Comparison of ENCODE assay signal across 9 cellular contexts in genomic region chr11:134276396-134277175, GRCh38. TPM values are rescaled to one million over a fixed set of nuclear protein-coding genes. Genes with fewer than 3 reads are reported as not detected.
DNase-seq lines count a peak whose midpoint lies in the region; ATAC-seq and TF ChIP-seq lines count a peak whose summit lies in the region.
"Had no signal": no experiment of that assay in that cellular context is flagged by ENCODE, and none has a peak within 500 bp of the region (broad histone marks: within the 10 kb centered on the region; RNA-seq: fewer than 3 reads in every experiment).

No MANE protein-coding gene starts in this region.

- H3K4me3 Mint-ChIP-seq in Caco-2 (ENCODE audit: unreplicated experiment), result peak overlapping the region; percentile 57
- peak overlapping the region; percentile 95 to 98 for H3K4me3 Mint-ChIP-seq in activated T-cell treated with anti-CD3 and anti-CD28 coated beads, Interleukin-2, amount 50 U/mL, for 72 hours
- peak overlapping the region; percentile 93 to 95 for H3K4me3 Mint-ChIP-seq in stimulated activated naive CD8-positive, alpha-beta T cell treated with anti-CD3 and anti-CD28 coated beads, Interleukin-15, amount 100 ng/mL, for 72 hours

- DNase-seq in Caco-2, result no peak
- no peak for DNase-seq in HEK293T (ENCODE audit: extremely low spot score)
- DNase-seq in activated T-cell treated with anti-CD3 and anti-CD28 coated beads, Interleukin-2, amount 50 U/mL, for 72 hours, result peak in 1 of 2 donors; percentile 36
- peak; percentile 29 to 30 for DNase-seq in stimulated activated naive CD8-positive, alpha-beta T cell treated with anti-CD3 and anti-CD28 coated beads, Interleukin-15, amount 100 ng/mL, for 72 hours
- DNase-seq in DMS114 treated with DMSO at 0.1 percent for 48 hours (lab: John Stamatoyannopoulos, UW; ENCODE audit: unreplicated experiment), result no peak
- DNase-seq in MV-4-11 (lab: John Stamatoyannopoulos, UW), result no peak

- no peak overlapping the region for H3K27ac Mint-ChIP-seq in Caco-2 (ENCODE audit: unreplicated experiment)
- no peak overlapping the region for H3K27ac Mint-ChIP-seq in activated T-cell treated with anti-CD3 and anti-CD28 coated beads, Interleukin-2, amount 50 U/mL, for 72 hours
- H3K27ac Mint-ChIP-seq in stimulated activated naive CD8-positive, alpha-beta T cell treated with anti-CD3 and anti-CD28 coated beads, Interleukin-15, amount 100 ng/mL, for 72 hours, result peak overlapping the region; percentile 97 to 98

- H3K36me3 Mint-ChIP-seq in Caco-2 (ENCODE audit: insufficient read depth, unreplicated experiment), result peaks cover 4% of the 10 kb centered on the region
- peaks cover 5 to 8% of the 10 kb centered on the region in 2 donors for H3K36me3 Mint-ChIP-seq in activated T-cell treated with anti-CD3 and anti-CD28 coated beads, Interleukin-2, amount 50 U/mL, for 72 hours (ENCODE audit: insufficient read depth in 2 of 2)

- CTCF ChIA-PET in Caco-2 (lab: Charles Lee), result interaction anchor here (0.7 to 1.2 kb wide), 7 partner anchors 15 to 587 kb away, joined by 3 to 4 read pairs (median 3); partner anchors contain the start of gene VPS26B
- CTCF ChIA-PET in HEK293T (lab: Yijun Ruan, JAX), result interaction anchor here (0.9 to 1.4 kb wide), 4 partner anchors 10 to 47 kb away, joined by 3 to 5 read pairs (median 4); no protein-coding TSS in a partner anchor

- H3K27me3 ChIP-seq in Caco-2 (replicated peaks; ENCODE audit: control insufficient read depth, insufficient read depth, low read length), result peaks cover 5% of the 10 kb centered on the region

- peaks cover 30% of the 10 kb centered on the region for H3K27me3 Mint-ChIP-seq in Caco-2 (ENCODE audit: insufficient read depth, unreplicated experiment)
- no peaks in the 10 kb centered on the region for H3K27me3 Mint-ChIP-seq in activated T-cell treated with anti-CD3 and anti-CD28 coated beads, Interleukin-2, amount 50 U/mL, for 72 hours (ENCODE audit: low read depth)
- peaks cover 7% of the 10 kb centered on the region for H3K27me3 Mint-ChIP-seq in stimulated activated naive CD8-positive, alpha-beta T cell treated with anti-CD3 and anti-CD28 coated beads, Interleukin-15, amount 100 ng/mL, for 72 hours

- POLR2A ChIA-PET in Caco-2 (lab: Charles Lee) (no interaction called here), HEK293T (lab: Yijun Ruan, JAX) (interaction anchor here (0.8 to 4.0 kb wide), 4 partner anchors 12 to 67 kb away, joined by 3 to 20 read pairs (median 4); partner anchors contain the start of genes ACAD8, NCAPD3, THYN1 and VPS26B)

- H3K36me3 ChIP-seq in Caco-2 (ENCODE audit: control insufficient read depth, insufficient read depth, low read length), result no peaks in the 10 kb centered on the region

- TF ChIP-seq CTCF in Caco-2 (IDR thresholded peaks at IDR 0.05; ENCODE audit: insufficient read depth in 1 of 2, low read depth in 1 of 2, low read length in 1 of 2, severe bottlenecking in 1 of 2, unreplicated experiment in 1 of 2), result no peak

- H3K9me3 ChIP-seq in Caco-2 (no peaks in the 10 kb centered on the region), iPS-18c (ENCODE audit: control insufficient read depth, insufficient read depth, low read length) (no peaks in the 10 kb centered on the region)

- intact Hi-C loops in Caco-2 (cut with micrococcal nuclease; ENCODE audit: unreplicated experiment), result loop anchor here (10.0 kb wide), 1 partner anchor 298 kb away; no protein-coding TSS in a partner anchor

- BruUV-seq in Caco-2 (replicated peaks; lab: Mats Ljungman, UMichigan), result no TSS peak

- H3K4me1 ChIP-seq in Caco-2, result peaks cover 10% of the 10 kb centered on the region

- peak overlapping the region; percentile 24 for H3K4me3 ChIP-seq in Caco-2 (ENCODE audit: low read depth, low read length)
- H3K4me3 ChIP-seq in iPS-18c (ENCODE audit: insufficient read depth, low read depth, low read length), result peak overlapping the region; percentile 78

- H3K9me3 Mint-ChIP-seq in Caco-2 (ENCODE audit: unreplicated experiment), result no peaks in the 10 kb centered on the region
- no peaks in the 10 kb centered on the region for H3K9me3 Mint-ChIP-seq in activated T-cell treated with anti-CD3 and anti-CD28 coated beads, Interleukin-2, amount 50 U/mL, for 72 hours
- H3K9me3 Mint-ChIP-seq in stimulated activated naive CD8-positive, alpha-beta T cell treated with anti-CD3 and anti-CD28 coated beads, Interleukin-15, amount 100 ng/mL, for 72 hours, result no peaks in the 10 kb centered on the region

- H3K4me1 Mint-ChIP-seq in Caco-2 (ENCODE audit: low read depth, unreplicated experiment), result peaks cover 10% of the 10 kb centered on the region
- H3K4me1 Mint-ChIP-seq in activated T-cell treated with anti-CD3 and anti-CD28 coated beads, Interleukin-2, amount 50 U/mL, for 72 hours (ENCODE audit: low read depth), result peaks cover 40% of the 10 kb centered on the region
- H3K4me1 Mint-ChIP-seq in stimulated activated naive CD8-positive, alpha-beta T cell treated with anti-CD3 and anti-CD28 coated beads, Interleukin-15, amount 100 ng/mL, for 72 hours, result peaks cover 61% of the 10 kb centered on the region

- peak; percentile 32 to 43 for ATAC-seq in activated T-cell treated with anti-CD3 and anti-CD28 coated beads, Interleukin-2, amount 50 U/mL, for 72 hours (replicated peaks in 1 of 2)
- ATAC-seq in stimulated activated naive CD8-positive, alpha-beta T cell treated with anti-CD3 and anti-CD28 coated beads, Interleukin-15, amount 100 ng/mL, for 72 hours, result peak; percentile 47
- ATAC-seq in HG03521 (IDR thresholded peaks at IDR 0.05; ENCODE audit: unreplicated experiment), result no peak

TF ChIP-seq in HEK293T, 16 proteins besides CTCF, POLR2A, EP300 and RAD21:
- 0 out of 2 replicates have a peak, but pooled peaks have one; percentile 26 for TF ChIP-seq L3MBTL2 (conservative IDR thresholded peaks at IDR 0.05)
- TF ChIP-seq ARNT (IDR thresholded peaks at IDR 0.05), result no peak

RNA-seq across cellular contexts. Expression of gene GLB1L3, which starts 0.4 kb away (rescaled TPM):
- not detected in 2 replicates for total RNA-seq in Caco-2 (2022)
- 10 to 100 TPM; 13.0 to 13.6 TPM for total RNA-seq in activated T-cell treated with anti-CD3 and anti-CD28 coated beads, Interleukin-2, amount 50 U/mL, for 72 hours
- total RNA-seq: dermis microvascular lymphatic vessel endothelial cell had no signal

RNA-seq across cellular contexts. Expression of gene ACAD8, which starts 23.2 kb away (rescaled TPM):
- 48.7 and 52.0 TPM in 2 replicates for total RNA-seq in Caco-2 (2022)
- 10 to 100 TPM; 21.6 to 24.0 TPM for total RNA-seq in activated T-cell treated with anti-CD3 and anti-CD28 coated beads, Interleukin-2, amount 50 U/mL, for 72 hours

RNA-seq across cellular contexts. Expression of gene THYN1, which starts 23.4 kb away (rescaled TPM):
- total RNA-seq in Caco-2 (2022), result 88.3 and 94.5 TPM in 2 replicates
- 10 to 100 TPM; 70.4 to 89.0 TPM for total RNA-seq in activated T-cell treated with anti-CD3 and anti-CD28 coated beads, Interleukin-2, amount 50 U/mL, for 72 hours

RNA-seq across cellular contexts. Expression of gene VPS26B, which starts 52.1 kb away (rescaled TPM):
- total RNA-seq in Caco-2 (2022), result 71.4 and 78.1 TPM in 2 replicates
- 10 to 100 TPM; 42.6 to 48.7 TPM for total RNA-seq in activated T-cell treated with anti-CD3 and anti-CD28 coated beads, Interleukin-2, amount 50 U/mL, for 72 hours

RNA-seq across cellular contexts. Expression of gene NCAPD3, which starts 52.8 kb away (rescaled TPM):
- total RNA-seq in Caco-2 (2022), result 97.8 and 108 TPM in 2 replicates
- 10 to 100 TPM; 65.8 to 75.6 TPM for total RNA-seq in activated T-cell treated with anti-CD3 and anti-CD28 coated beads, Interleukin-2, amount 50 U/mL, for 72 hours

Comparison
In these comparisons a context has a peak if more than half of its experiments do, and no peak if none do; other contexts are left out.
1. DNase-seq: peak in stimulated activated naive CD8-positive, alpha-beta T cell treated with anti-CD3 and anti-CD28 coated beads, Interleukin-15, amount 100 ng/mL, for 72 hours (2 of 2); none in Caco-2 (0 of 2), HEK293T (single experiment), DMS114 treated with DMSO at 0.1 percent for 48 hours (single experiment) and MV-4-11 (single experiment).
2. H3K27ac Mint-ChIP-seq: peak in stimulated activated naive CD8-positive, alpha-beta T cell treated with anti-CD3 and anti-CD28 coated beads, Interleukin-15, amount 100 ng/mL, for 72 hours (2 of 2); none in Caco-2 (single experiment) and activated T-cell treated with anti-CD3 and anti-CD28 coated beads, Interleukin-2, amount 50 U/mL, for 72 hours (single experiment).
3. RNA of gene GLB1L3, which starts 0.4 kb away (total RNA-seq): 13.0 to 13.6 TPM in activated T-cell treated with anti-CD3 and anti-CD28 coated beads, Interleukin-2, amount 50 U/mL, for 72 hours; not detected in Caco-2; every median in the first group is over 10 times any median in the second.
4. Peak in every context shown above with its lines, with median percentiles within 50 percentile points of each other: H3K4me3 Mint-ChIP-seq.